8 cellular contexts compared by ENCODE assay signal in genomic region chr22:44329179-44329796, GRCh38. TPM values are rescaled to one million over a fixed set of nuclear protein-coding genes. Genes with fewer than 3 reads are reported as not detected.
A peak's percentile ranks its signal among the peaks of the same experiment; 100 is the strongest.
DNase-seq lines count a peak whose midpoint lies in the region; ATAC-seq and TF ChIP-seq lines count a peak whose summit lies in the region.

No MANE protein-coding gene starts in this region.

- intact Hi-C loops in breast epithelium (cut with DNase I; ENCODE audit: low total_unique reads), result no loop called here

- no peak for TF ChIP-seq CTCF in epithelial cell of esophagus (IDR thresholded peaks at IDR 0.05; ENCODE audit: insufficient read depth, low read depth, low read length, missing control alignments)
- no peak for TF ChIP-seq CTCF in breast epithelium (IDR thresholded peaks at IDR 0.05)

- no peaks in the 10 kb centered on the region for H3K36me3 ChIP-seq in breast epithelium

- no peak for TF ChIP-seq POLR2A in breast epithelium (IDR thresholded peaks at IDR 0.05)

- peak; percentile 72 for ATAC-seq in GM19468 (IDR thresholded peaks at IDR 0.05; ENCODE audit: extremely low read depth, unreplicated experiment)
- no peak for ATAC-seq in HG03460 (IDR thresholded peaks at IDR 0.05; ENCODE audit: unreplicated experiment)

- H3K4me3 ChIP-seq in epithelial cell of esophagus (ENCODE audit: low read length) (no peak overlapping the region), breast epithelium (no peak overlapping the region)

- H3K4me1 ChIP-seq in breast epithelium, result no peaks in the 10 kb centered on the region

- no peaks in the 10 kb centered on the region for H3K9me3 ChIP-seq in breast epithelium

- no peak overlapping the region for H3K27ac ChIP-seq in breast epithelium

- peaks cover 0 to 42% of the 10 kb centered on the region in 2 donors for H3K27me3 ChIP-seq in breast epithelium

- peak; percentile 68 for DNase-seq in Daoy (ENCODE audit: low read depth)
- peak; percentile 15 for DNase-seq in LoVo (ENCODE audit: low spot score)
- DNase-seq in epithelial cell of esophagus (ENCODE audit: low read depth), result peak; percentile 58
- DNase-seq in NCI-H226, result no peak
- no peak for DNase-seq in SW 1271 (lab: John Stamatoyannopoulos, UW)
- no peak for DNase-seq in breast epithelium (ENCODE audit: low spot score in 2 of 2)

RNA-seq across cellular contexts. Expression of gene SHISAL1, which starts 16.5 kb away (rescaled TPM):
- total RNA-seq in Daoy (2014; rRNA removed; shearing (Covaris generic)), result 6.8 and 8.7 TPM in 2 replicates
- 1 to 10 TPM in 1 of 3 donors, under 1 TPM in 2; 0.32 to 1.2 (median 0.33) TPM for total RNA-seq in breast epithelium

Comparison
In these comparisons a context has a peak if more than half of its experiments do, and no peak if none do; other contexts are left out.
1. DNase-seq: peak in Daoy (single experiment), LoVo (single experiment) and epithelial cell of esophagus (single experiment); none in NCI-H226 (single experiment), SW 1271 (0 of 2) and breast epithelium (0 of 2).